In the genomic region with DNA sequence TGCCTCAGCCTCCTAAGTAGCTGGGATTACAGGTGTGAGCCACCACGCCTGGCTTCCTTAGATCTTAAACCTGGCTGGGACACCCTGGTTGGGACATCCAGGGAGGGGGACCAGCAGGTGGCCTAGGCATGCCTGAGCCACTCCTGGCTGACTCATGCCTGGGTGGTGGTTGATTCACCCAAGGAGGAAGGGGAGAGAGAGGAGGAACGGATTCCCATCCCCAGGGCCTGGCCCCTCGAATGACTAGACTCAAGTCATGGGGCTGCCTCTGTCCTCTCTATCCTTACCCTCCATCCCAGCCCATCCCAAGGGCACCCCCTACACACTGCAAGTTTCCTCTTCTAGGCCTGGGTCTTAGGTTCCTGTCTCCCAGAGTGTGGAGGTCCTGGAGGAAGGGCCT, we compare ENCODE assay signal across 1 cellular context.
TF ChIP-seq lines count a peak whose summit lies in the region.

No MANE protein-coding gene starts in this region.

TF ChIP-seq in HCT116, 20 proteins besides CTCF, POLR2A, EP300 and RAD21 (continued from another document):
- TF ChIP-seq, protein P1, sequence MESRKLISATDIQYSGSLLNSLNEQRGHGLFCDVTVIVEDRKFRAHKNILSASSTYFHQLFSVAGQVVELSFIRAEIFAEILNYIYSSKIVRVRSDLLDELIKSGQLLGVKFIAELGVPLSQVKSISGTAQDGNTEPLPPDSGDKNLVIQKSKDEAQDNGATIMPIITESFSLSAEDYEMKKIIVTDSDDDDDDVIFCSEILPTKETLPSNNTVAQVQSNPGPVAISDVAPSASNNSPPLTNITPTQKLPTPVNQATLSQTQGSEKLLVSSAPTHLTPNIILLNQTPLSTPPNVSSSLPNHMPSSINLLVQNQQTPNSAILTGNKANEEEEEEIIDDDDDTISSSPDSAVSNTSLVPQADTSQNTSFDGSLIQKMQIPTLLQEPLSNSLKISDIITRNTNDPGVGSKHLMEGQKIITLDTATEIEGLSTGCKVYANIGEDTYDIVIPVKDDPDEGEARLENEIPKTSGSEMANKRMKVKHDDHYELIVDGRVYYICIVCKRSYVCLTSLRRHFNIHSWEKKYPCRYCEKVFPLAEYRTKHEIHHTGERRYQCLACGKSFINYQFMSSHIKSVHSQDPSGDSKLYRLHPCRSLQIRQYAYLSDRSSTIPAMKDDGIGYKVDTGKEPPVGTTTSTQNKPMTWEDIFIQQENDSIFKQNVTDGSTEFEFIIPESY (IDR thresholded peaks at IDR 0.05; ENCODE audit: extremely low read depth, insufficient replicate concordance, low read length): no peak
- no peak for TF ChIP-seq YY1 (IDR thresholded peaks at IDR 0.05; ENCODE audit: extremely low read depth, insufficient replicate concordance, low read depth, low read length)
- TF ChIP-seq ZNF274 (IDR thresholded peaks at IDR 0.05; ENCODE audit: low read depth, low read length): no peak
- peak; percentile 64 for TF ChIP-seq TCF7L2 (IDR thresholded peaks at IDR 0.05; ENCODE audit: borderline replicate concordance, extremely low read depth, insufficient read depth, insufficient read length)
- TF ChIP-seq SRF (IDR thresholded peaks at IDR 0.05; ENCODE audit: low read depth): no peak
- TF ChIP-seq CBX3 (IDR thresholded peaks at IDR 0.05; ENCODE audit: low read depth): no peak
- no peak for TF ChIP-seq SIN3A (IDR thresholded peaks at IDR 0.05; ENCODE audit: low read depth)
- TF ChIP-seq POLR2AphosphoS5 (IDR thresholded peaks at IDR 0.05; ENCODE audit: low read depth, low read length): peak; percentile 62
- TF ChIP-seq FOSL1 (IDR thresholded peaks at IDR 0.05; ENCODE audit: low read depth): no peak
